ENCODE assay signal across 8 cellular contexts in genomic region chr5:134438641-134439621, GRCh38. TPM values are rescaled to one million over a fixed set of nuclear protein-coding genes. Genes with fewer than 3 reads are reported as not detected.
DNase-seq lines count a peak whose midpoint lies in the region; ATAC-seq and TF ChIP-seq lines count a peak whose summit lies in the region.

No MANE protein-coding gene starts in this region.

- peak; percentile 66 to 81 (median 72) for ATAC-seq in heart left ventricle
- ATAC-seq in GM18520 (IDR thresholded peaks at IDR 0.05; ENCODE audit: unreplicated experiment): no peak
- ATAC-seq in GM21786 (IDR thresholded peaks at IDR 0.05; ENCODE audit: unreplicated experiment): no peak

- H3K4me1 ChIP-seq in heart left ventricle (peaks cover 18 to 40% (median 37%) of the 10 kb centered on the region in 12 donors), sigmoid colon (peaks cover 0 to 39% (median 38%) of the 10 kb centered on the region in 4 donors)

- TF ChIP-seq EP300 in sigmoid colon (IDR thresholded peaks at IDR 0.05): peak in 2 of 4 donors; percentile 66 to 82

- H3K4me3 ChIP-seq in heart left ventricle (peak overlapping the region in 1 of 12 donors; percentile 11), sigmoid colon (no peak overlapping the region)

- in situ Hi-C loops in SK-MEL-5 (cut with HindIII; ENCODE audit: low pct_unique_long_range_greater_than_20kb, low sequenced_read_pairs): no loop called here

- peak overlapping the region; percentile 43 to 95 (median 84) for H3K27ac ChIP-seq in heart left ventricle
- peak overlapping the region; percentile 72 to 85 (median 81) for H3K27ac ChIP-seq in sigmoid colon

- intact Hi-C loops in heart left ventricle (cut with DNase I): loop anchor here in 3 of 10 donors (1.0 to 10.0 kb wide), 5 partner anchors 26 to 126 kb away; partner anchors contain the start of gene UBE2B (in 1 of the 3)
- intact Hi-C loops in sigmoid colon (cut with DNase I): loop anchor here (1.0 kb wide), 2 partner anchors 26 to 85 kb away; no protein-coding TSS in a partner anchor

- DNase-seq in H4 (ENCODE audit: low spot score) (peak; percentile 83), SK-MEL-5 (ENCODE audit: low read depth, low spot score) (peak; percentile 33), heart left ventricle (peak; percentile 69 to 91 (median 79)), sigmoid colon (peak; percentile 94), cerebellar nuclear complex (lab: John Stamatoyannopoulos, UW) (no peak), MV-4-11 (lab: John Stamatoyannopoulos, UW) (no peak)

- H3K36me3 ChIP-seq in heart left ventricle: no peaks in the 10 kb centered on the region
- no peaks in the 10 kb centered on the region for H3K36me3 ChIP-seq in sigmoid colon

- H3K9me3 ChIP-seq in heart left ventricle (no peaks in the 10 kb centered on the region), sigmoid colon (no peaks in the 10 kb centered on the region)

- WGBS in heart left ventricle, 4 donors: 52 to 59% (median 57%) methylated on average over 15 of the region's 15 CpGs
- WGBS in sigmoid colon, 2 donors: 53 to 71% methylated on average over 15 of the region's 15 CpGs

- TF ChIP-seq POLR2A in heart left ventricle (IDR thresholded peaks at IDR 0.05) (no peak), sigmoid colon (IDR thresholded peaks at IDR 0.05) (no peak)

- H3K27me3 ChIP-seq in heart left ventricle: no peaks in the 10 kb centered on the region
- H3K27me3 ChIP-seq in sigmoid colon: no peaks in the 10 kb centered on the region

- TF ChIP-seq CTCF in heart left ventricle (IDR thresholded peaks at IDR 0.05) (peak in 2 of 12 donors; percentile 13 to 20), sigmoid colon (IDR thresholded peaks at IDR 0.05) (no peak)

RNA-seq across cellular contexts. Expression of gene CDKN2AIPNL, which starts 27.2 kb away (rescaled TPM):
- total RNA-seq in H4 (2014; rRNA removed; shearing (Covaris generic)): 83.0 and 87.8 TPM in 2 replicates
- 39.1 and 43.6 TPM in 2 replicates for total RNA-seq in SK-MEL-5 (2014; rRNA removed; shearing (Covaris generic))
- polyA plus RNA-seq in SK-MEL-5 (2015; cell fraction: cytosol; rRNA removed): 38.6 and 39.6 TPM in 2 replicates
- 3.7 and 7.0 TPM in 2 replicates for polyA plus RNA-seq in SK-MEL-5 (2015; cell fraction: nucleus; rRNA removed)
- 10 to 100 TPM; 26.6 to 38.4 (median 32.3) TPM for total RNA-seq in heart left ventricle
- polyA plus RNA-seq in heart left ventricle: 10 to 100 TPM; 45.1 to 87.5 TPM
- total RNA-seq in sigmoid colon: 10 to 100 TPM; 18.9 to 28.5 (median 21.3) TPM
- polyA plus RNA-seq in sigmoid colon: 10 to 100 TPM; 20.4 to 42.5 (median 27.2) TPM

Comparison
In these comparisons a context has a peak if more than half of its experiments do, and no peak if none do; other contexts are left out.
1. DNase-seq: peak in H4 (single experiment), SK-MEL-5 (single experiment), heart left ventricle (5 of 5) and sigmoid colon (single experiment); none in cerebellar nuclear complex (0 of 2) and MV-4-11 (single experiment).
2. ATAC-seq: peak in heart left ventricle (4 of 4); none in GM18520 (single experiment) and GM21786 (single experiment).